Comparison of ENCODE assay signal across 21 cellular contexts in the genomic region with DNA sequence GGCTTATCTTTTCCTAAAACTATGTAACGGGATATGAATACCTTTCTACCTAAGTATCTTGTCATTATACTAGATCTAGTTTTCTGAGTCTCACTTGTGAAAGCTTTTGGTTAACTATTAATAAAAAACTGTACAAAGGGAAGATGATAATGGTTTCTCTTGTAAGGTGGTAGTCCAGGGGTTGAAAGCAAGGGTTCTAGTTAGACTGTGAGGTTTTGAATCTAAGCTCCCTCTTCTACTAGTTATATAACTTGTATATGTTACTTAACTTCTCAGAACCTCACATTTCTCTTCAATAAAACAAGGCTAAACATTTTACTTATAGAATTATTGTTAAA.
"Had no signal": no experiment of that assay in that cellular context is flagged by ENCODE, and none has a peak within 500 bp of the region (broad histone marks: within the 10 kb centered on the region; RNA-seq: fewer than 3 reads in every experiment).

No MANE protein-coding gene starts in this region.

- ATAC-seq: activated CD8-positive, alpha-beta T cell treated with anti-CD3 and anti-CD28 coated beads for 36 hours; stimulated activated naive CD8-positive, alpha-beta T cell treated with anti-CD3 and anti-CD28 coated beads, Interleukin-15, amount 100 ng/mL, for 72 hours had no signal

- H3K4me3 ChIP-seq: colonic mucosa, lower lobe of right lung, right atrium auricular region, skin epidermis, suprapubic skin had no signal

- H3K9me3 ChIP-seq: colonic mucosa, lower lobe of right lung, right atrium auricular region, suprapubic skin had no signal

- H3K36me3 ChIP-seq: colonic mucosa, lower lobe of right lung, right atrium auricular region, suprapubic skin had no signal

- H3K27me3 ChIP-seq: colonic mucosa, right atrium auricular region, suprapubic skin had no signal

- DNase-seq: activated CD4-positive, alpha-beta T cell treated with anti-CD3 and anti-CD28 coated beads, Interleukin-2, amount 10 ng/mL, durations not matched to agents 24 days and 14 days; activated CD8-positive, alpha-beta T cell treated with anti-CD3 and anti-CD28 coated beads for 36 hours; activated naive CD4-positive, alpha-beta T cell treated with Interleukin-2 at 50 U/mL for 16 hours; activated naive CD8-positive, alpha-beta T cell treated with anti-CD3 and anti-CD28 coated beads, Interleukin-2, amount 10 ng/mL, durations not matched to agents 7 days and 5 days; activated T-cell treated with anti-CD3 and anti-CD28 coated beads, Interleukin-2, amount 50 U/mL, for 1 hour; central memory CD4-positive, alpha-beta T cell; colonic mucosa; endodermal cell; erythroblast; left cardiac atrium; lower lobe of right lung; nephron progenitor cell; occipital lobe; stimulated activated CD4-positive, alpha-beta T cell treated with anti-CD3 and anti-CD28 coated beads, Interleukin-15, amount 100 ng/mL, for 24 hours; stimulated activated CD4-positive, alpha-beta T cell treated with anti-CD3 and anti-CD28 coated beads, Interleukin-2, amount 100 ng/mL, for 48 hours; stimulated activated naive CD8-positive, alpha-beta T cell treated with anti-CD3 and anti-CD28 coated beads, Interleukin-15, amount 100 ng/mL, for 72 hours; T-helper 1 cell; T1000 had no signal

- H3K27ac ChIP-seq: colonic mucosa, lower lobe of right lung, suprapubic skin had no signal
